1 cellular context compared by ENCODE assay signal in the genomic region with DNA sequence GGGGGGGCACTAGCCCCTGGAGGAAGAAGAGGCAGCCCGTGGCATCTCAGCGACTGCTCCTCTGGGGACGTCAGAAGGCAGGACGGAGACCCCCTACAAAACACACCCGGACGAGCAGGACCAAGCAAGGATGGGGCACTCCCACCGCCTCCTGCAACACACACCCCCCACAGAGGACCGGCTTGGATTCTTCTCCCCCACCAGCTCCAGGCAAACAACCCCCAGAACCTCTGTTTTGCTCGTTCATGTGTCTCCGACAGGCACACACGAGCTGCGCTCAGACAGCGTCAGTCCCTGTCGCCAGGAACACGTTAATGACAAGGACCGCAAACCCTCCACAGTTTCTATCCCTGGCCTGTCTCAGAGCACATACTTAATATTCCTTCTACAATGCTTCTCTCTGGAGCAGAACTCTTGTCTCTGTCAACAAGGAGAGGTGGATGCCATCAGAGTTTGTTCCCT.
TF ChIP-seq lines count a peak whose summit lies in the region.

No MANE protein-coding gene starts in this region.

TF ChIP-seq in IMR-90, 13 proteins besides CTCF, POLR2A, EP300 and RAD21:
- TF ChIP-seq CHD1 (IDR thresholded peaks at IDR 0.05; ENCODE audit: low read depth, low read length) (no peak), CEBPB (IDR thresholded peaks at IDR 0.05; ENCODE audit: low read depth, low read length) (no peak), NFE2L2 (IDR thresholded peaks at IDR 0.05; ENCODE audit: low read depth, low read length) (no peak), BHLHE40 (IDR thresholded peaks at IDR 0.05; ENCODE audit: low read depth, low read length) (no peak), FOS (IDR thresholded peaks at IDR 0.05; ENCODE audit: low read depth, low read length) (no peak)
